15 cellular contexts compared by ENCODE assay signal in the genomic region with DNA sequence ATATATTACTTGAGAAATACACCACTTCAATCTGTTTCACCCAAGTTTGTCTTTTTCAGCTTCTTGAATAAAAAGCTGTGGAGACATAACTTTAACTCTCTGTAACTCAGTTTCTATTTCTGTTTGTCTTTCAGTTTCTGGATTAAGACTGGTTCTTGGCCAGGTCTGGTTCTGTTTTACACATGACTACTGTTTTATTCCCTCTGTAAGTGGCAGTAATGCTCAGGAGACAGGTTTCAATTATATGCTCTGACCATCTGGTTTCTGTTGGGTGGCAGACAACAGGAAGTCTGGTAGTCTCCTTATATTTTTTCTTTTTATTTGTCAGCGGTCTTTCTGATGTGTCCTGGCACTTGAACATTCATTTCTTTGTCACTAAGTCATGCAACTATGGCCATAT.
DNase-seq lines count a peak whose midpoint lies in the region; ATAC-seq and TF ChIP-seq lines count a peak whose summit lies in the region.
"Had no signal": no experiment of that assay in that cellular context is flagged by ENCODE, and none has a peak within 500 bp of the region (broad histone marks: within the 10 kb centered on the region; RNA-seq: fewer than 3 reads in every experiment).

No MANE protein-coding gene starts in this region.

- DNase-seq in NCI-H345 treated with DMSO at 0.1 percent for 48 hours (lab: John Stamatoyannopoulos, UW; ENCODE audit: unreplicated experiment) (no peak), NCI-H2107 treated with DMSO at 0.1 percent for 48 hours (lab: John Stamatoyannopoulos, UW; ENCODE audit: unreplicated experiment) (no peak), hippocampal formation (lab: John Stamatoyannopoulos, UW) (no peak), left ventricle myocardium inferior (no peak)
- DNase-seq: activated T-cell treated with anti-CD3 and anti-CD28 coated beads for 4 hours, hypothalamus, mesendoderm, posterior cingulate gyrus, SHP77 had no signal

- intact Hi-C loops in left ventricle myocardium inferior (cut with micrococcal nuclease) = no loop called here

- peak; percentile 57 for ATAC-seq in GM18508 (IDR thresholded peaks at IDR 0.05; ENCODE audit: insufficient read depth, unreplicated experiment)
- ATAC-seq in GM19438 (IDR thresholded peaks at IDR 0.05; ENCODE audit: low read depth, unreplicated experiment) = peak; percentile 80
- peak; percentile 61 for ATAC-seq in HG02852 (IDR thresholded peaks at IDR 0.05; ENCODE audit: unreplicated experiment)
- ATAC-seq in HG03520 (IDR thresholded peaks at IDR 0.05; ENCODE audit: unreplicated experiment) = peak; percentile 60
- ATAC-seq: GM23338 had no signal

- H3K36me3 ChIP-seq in left ventricle myocardium inferior = no peaks in the 10 kb centered on the region
- H3K36me3 ChIP-seq: BLaER1 treated with 17β-estradiol and CSF1 and Interleukin-3, amounts not matched to agents 10 nM and 100 nM had no signal

- TF ChIP-seq CTCF in left ventricle myocardium inferior (IDR thresholded peaks at IDR 0.05; ENCODE audit: borderline replicate concordance) = no peak

- H3K4me1 ChIP-seq in left ventricle myocardium inferior = no peaks in the 10 kb centered on the region

- peaks cover 12% of the 10 kb centered on the region for H3K9me3 ChIP-seq in left ventricle myocardium inferior (replicated peaks)

- H3K27ac ChIP-seq in left ventricle myocardium inferior (replicated peaks) = no peak overlapping the region
- H3K27ac ChIP-seq: BLaER1 treated with 17β-estradiol and CSF1 and Interleukin-3, amounts not matched to agents 10 nM and 100 nM had no signal

- peaks cover 16% of the 10 kb centered on the region for H3K27me3 ChIP-seq in left ventricle myocardium inferior (ENCODE audit: low read depth)
- H3K27me3 ChIP-seq: BLaER1 treated with 17β-estradiol and CSF1 and Interleukin-3, amounts not matched to agents 10 nM and 100 nM had no signal

- H3K4me3 ChIP-seq in left ventricle myocardium inferior = no peak overlapping the region
- H3K4me3 ChIP-seq: BLaER1 treated with 17β-estradiol and CSF1 and Interleukin-3, amounts not matched to agents 10 nM and 100 nM; GM23338 had no signal
